In the genomic region with DNA sequence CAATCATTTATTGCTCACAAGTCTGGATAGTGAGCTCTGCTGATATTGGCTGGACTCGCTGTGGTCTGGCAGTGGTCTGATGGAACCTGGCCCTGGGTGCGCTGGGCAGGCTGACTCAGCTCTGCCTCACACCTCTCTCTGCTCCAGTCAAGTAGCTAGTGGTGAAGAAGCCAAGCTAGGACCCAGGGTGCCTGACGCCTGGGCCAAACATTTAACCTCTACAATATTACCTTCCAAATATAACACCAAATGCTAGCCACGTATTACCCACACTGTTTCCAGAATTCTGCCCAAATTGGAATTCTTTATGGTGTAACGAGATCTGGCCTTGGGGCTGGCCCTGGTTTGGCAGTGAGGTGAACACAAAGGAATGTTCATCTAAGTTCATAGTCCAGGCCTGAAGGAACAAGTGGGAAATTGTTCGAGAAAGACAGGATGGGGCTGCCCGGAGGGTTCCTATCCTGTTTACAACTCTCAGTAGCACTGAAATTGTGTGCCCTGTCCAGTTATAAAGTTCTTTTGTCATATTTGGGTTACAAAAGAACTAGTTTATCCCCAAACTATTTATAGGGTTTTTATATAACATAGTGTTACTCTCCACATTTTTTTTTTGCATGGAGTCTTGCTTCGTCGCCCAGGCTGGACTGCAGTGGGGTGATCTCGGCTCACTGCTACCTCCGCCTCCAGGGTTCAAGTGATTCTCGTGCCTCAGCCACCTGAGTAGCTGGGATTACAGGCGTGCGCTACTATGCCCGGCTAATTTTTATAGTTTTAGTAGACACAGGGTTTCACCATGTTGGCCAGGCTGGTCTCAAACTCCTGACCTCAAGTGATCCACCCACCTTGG, we compare ENCODE assay signal across 1 cellular context.
A peak's percentile ranks its signal among the peaks of the same experiment; 100 is the strongest.
TF ChIP-seq lines count a peak whose summit lies in the region.

No MANE protein-coding gene starts in this region.

TF ChIP-seq in HepG2, 621 proteins besides CTCF, POLR2A, EP300 and RAD21 (continues in another document):
- TF ChIP-seq ZNF550 (CRISPR knock-in tag; IDR thresholded peaks at IDR 0.05; ENCODE audit: borderline replicate concordance) (no peak), IRX3 (CRISPR knock-in tag; IDR thresholded peaks at IDR 0.05; ENCODE audit: borderline replicate concordance, low read depth) (no peak), TCF7L2 (IDR thresholded peaks at IDR 0.05; ENCODE audit: low read depth, low read length) (no peak), AGO2 (optimal IDR thresholded peaks at IDR 0.05; ENCODE audit: low read depth, low read length) (no peak), ZNF20 (CRISPR knock-in tag; IDR thresholded peaks at IDR 0.05) (no peak), ZNF354B (CRISPR knock-in tag; IDR thresholded peaks at IDR 0.05) (peak; percentile 46; the same call in 1 of the 2 replicates), NFKB2 (CRISPR knock-in tag; IDR thresholded peaks at IDR 0.05; ENCODE audit: borderline replicate concordance) (no peak), ZNF256 (CRISPR knock-in tag; conservative IDR thresholded peaks at IDR 0.05) (no peak), ZNF775 (CRISPR knock-in tag; IDR thresholded peaks at IDR 0.05; ENCODE audit: borderline replicate concordance) (no peak), RARG (CRISPR knock-in tag; IDR thresholded peaks at IDR 0.05; ENCODE audit: low read depth) (no peak), ZNF883 (CRISPR knock-in tag; IDR thresholded peaks at IDR 0.05; ENCODE audit: not compliant biosample characterization) (peak; percentile 66), ZNF713 (CRISPR knock-in tag; IDR thresholded peaks at IDR 0.05) (no peak), ZNF432 (CRISPR knock-in tag; IDR thresholded peaks at IDR 0.05; ENCODE audit: borderline replicate concordance) (no peak)
- TF ChIP-seq, protein P1, sequence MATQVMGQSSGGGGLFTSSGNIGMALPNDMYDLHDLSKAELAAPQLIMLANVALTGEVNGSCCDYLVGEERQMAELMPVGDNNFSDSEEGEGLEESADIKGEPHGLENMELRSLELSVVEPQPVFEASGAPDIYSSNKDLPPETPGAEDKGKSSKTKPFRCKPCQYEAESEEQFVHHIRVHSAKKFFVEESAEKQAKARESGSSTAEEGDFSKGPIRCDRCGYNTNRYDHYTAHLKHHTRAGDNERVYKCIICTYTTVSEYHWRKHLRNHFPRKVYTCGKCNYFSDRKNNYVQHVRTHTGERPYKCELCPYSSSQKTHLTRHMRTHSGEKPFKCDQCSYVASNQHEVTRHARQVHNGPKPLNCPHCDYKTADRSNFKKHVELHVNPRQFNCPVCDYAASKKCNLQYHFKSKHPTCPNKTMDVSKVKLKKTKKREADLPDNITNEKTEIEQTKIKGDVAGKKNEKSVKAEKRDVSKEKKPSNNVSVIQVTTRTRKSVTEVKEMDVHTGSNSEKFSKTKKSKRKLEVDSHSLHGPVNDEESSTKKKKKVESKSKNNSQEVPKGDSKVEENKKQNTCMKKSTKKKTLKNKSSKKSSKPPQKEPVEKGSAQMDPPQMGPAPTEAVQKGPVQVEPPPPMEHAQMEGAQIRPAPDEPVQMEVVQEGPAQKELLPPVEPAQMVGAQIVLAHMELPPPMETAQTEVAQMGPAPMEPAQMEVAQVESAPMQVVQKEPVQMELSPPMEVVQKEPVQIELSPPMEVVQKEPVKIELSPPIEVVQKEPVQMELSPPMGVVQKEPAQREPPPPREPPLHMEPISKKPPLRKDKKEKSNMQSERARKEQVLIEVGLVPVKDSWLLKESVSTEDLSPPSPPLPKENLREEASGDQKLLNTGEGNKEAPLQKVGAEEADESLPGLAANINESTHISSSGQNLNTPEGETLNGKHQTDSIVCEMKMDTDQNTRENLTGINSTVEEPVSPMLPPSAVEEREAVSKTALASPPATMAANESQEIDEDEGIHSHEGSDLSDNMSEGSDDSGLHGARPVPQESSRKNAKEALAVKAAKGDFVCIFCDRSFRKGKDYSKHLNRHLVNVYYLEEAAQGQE (IDR thresholded peaks at IDR 0.05; ENCODE audit: borderline replicate concordance in 1 of 2, low read depth in 1 of 2, low read length in 2 of 2): no peak
- TF ChIP-seq, protein P2, sequence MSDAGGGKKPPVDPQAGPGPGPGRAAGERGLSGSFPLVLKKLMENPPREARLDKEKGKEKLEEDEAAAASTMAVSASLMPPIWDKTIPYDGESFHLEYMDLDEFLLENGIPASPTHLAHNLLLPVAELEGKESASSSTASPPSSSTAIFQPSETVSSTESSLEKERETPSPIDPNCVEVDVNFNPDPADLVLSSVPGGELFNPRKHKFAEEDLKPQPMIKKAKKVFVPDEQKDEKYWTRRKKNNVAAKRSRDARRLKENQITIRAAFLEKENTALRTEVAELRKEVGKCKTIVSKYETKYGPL (CRISPR knock-in tag; IDR thresholded peaks at IDR 0.05): no peak
- TF ChIP-seq, protein P3, sequence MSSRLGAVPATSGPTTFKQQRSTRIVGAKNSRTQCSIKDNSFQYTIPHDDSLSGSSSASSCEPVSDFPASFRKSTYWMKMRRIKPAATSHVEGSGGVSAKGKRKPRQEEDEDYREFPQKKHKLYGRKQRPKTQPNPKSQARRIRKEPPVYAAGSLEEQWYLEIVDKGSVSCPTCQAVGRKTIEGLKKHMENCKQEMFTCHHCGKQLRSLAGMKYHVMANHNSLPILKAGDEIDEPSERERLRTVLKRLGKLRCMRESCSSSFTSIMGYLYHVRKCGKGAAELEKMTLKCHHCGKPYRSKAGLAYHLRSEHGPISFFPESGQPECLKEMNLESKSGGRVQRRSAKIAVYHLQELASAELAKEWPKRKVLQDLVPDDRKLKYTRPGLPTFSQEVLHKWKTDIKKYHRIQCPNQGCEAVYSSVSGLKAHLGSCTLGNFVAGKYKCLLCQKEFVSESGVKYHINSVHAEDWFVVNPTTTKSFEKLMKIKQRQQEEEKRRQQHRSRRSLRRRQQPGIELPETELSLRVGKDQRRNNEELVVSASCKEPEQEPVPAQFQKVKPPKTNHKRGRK (CRISPR knock-in tag; IDR thresholded peaks at IDR 0.05): no peak
- TF ChIP-seq, protein P4, sequence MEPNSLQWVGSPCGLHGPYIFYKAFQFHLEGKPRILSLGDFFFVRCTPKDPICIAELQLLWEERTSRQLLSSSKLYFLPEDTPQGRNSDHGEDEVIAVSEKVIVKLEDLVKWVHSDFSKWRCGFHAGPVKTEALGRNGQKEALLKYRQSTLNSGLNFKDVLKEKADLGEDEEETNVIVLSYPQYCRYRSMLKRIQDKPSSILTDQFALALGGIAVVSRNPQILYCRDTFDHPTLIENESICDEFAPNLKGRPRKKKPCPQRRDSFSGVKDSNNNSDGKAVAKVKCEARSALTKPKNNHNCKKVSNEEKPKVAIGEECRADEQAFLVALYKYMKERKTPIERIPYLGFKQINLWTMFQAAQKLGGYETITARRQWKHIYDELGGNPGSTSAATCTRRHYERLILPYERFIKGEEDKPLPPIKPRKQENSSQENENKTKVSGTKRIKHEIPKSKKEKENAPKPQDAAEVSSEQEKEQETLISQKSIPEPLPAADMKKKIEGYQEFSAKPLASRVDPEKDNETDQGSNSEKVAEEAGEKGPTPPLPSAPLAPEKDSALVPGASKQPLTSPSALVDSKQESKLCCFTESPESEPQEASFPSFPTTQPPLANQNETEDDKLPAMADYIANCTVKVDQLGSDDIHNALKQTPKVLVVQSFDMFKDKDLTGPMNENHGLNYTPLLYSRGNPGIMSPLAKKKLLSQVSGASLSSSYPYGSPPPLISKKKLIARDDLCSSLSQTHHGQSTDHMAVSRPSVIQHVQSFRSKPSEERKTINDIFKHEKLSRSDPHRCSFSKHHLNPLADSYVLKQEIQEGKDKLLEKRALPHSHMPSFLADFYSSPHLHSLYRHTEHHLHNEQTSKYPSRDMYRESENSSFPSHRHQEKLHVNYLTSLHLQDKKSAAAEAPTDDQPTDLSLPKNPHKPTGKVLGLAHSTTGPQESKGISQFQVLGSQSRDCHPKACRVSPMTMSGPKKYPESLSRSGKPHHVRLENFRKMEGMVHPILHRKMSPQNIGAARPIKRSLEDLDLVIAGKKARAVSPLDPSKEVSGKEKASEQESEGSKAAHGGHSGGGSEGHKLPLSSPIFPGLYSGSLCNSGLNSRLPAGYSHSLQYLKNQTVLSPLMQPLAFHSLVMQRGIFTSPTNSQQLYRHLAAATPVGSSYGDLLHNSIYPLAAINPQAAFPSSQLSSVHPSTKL (CRISPR knock-in tag; IDR thresholded peaks at IDR 0.05): peak; percentile 79
- TF ChIP-seq, protein P5, sequence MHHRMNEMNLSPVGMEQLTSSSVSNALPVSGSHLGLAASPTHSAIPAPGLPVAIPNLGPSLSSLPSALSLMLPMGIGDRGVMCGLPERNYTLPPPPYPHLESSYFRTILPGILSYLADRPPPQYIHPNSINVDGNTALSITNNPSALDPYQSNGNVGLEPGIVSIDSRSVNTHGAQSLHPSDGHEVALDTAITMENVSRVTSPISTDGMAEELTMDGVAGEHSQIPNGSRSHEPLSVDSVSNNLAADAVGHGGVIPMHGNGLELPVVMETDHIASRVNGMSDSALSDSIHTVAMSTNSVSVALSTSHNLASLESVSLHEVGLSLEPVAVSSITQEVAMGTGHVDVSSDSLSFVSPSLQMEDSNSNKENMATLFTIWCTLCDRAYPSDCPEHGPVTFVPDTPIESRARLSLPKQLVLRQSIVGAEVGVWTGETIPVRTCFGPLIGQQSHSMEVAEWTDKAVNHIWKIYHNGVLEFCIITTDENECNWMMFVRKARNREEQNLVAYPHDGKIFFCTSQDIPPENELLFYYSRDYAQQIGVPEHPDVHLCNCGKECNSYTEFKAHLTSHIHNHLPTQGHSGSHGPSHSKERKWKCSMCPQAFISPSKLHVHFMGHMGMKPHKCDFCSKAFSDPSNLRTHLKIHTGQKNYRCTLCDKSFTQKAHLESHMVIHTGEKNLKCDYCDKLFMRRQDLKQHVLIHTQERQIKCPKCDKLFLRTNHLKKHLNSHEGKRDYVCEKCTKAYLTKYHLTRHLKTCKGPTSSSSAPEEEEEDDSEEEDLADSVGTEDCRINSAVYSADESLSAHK (CRISPR knock-in tag; IDR thresholded peaks at IDR 0.05; ENCODE audit: borderline replicate concordance): no peak
- TF ChIP-seq, protein P6, sequence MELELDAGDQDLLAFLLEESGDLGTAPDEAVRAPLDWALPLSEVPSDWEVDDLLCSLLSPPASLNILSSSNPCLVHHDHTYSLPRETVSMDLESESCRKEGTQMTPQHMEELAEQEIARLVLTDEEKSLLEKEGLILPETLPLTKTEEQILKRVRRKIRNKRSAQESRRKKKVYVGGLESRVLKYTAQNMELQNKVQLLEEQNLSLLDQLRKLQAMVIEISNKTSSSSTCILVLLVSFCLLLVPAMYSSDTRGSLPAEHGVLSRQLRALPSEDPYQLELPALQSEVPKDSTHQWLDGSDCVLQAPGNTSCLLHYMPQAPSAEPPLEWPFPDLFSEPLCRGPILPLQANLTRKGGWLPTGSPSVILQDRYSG (CRISPR knock-in tag; IDR thresholded peaks at IDR 0.05): no peak
- TF ChIP-seq, protein P7, sequence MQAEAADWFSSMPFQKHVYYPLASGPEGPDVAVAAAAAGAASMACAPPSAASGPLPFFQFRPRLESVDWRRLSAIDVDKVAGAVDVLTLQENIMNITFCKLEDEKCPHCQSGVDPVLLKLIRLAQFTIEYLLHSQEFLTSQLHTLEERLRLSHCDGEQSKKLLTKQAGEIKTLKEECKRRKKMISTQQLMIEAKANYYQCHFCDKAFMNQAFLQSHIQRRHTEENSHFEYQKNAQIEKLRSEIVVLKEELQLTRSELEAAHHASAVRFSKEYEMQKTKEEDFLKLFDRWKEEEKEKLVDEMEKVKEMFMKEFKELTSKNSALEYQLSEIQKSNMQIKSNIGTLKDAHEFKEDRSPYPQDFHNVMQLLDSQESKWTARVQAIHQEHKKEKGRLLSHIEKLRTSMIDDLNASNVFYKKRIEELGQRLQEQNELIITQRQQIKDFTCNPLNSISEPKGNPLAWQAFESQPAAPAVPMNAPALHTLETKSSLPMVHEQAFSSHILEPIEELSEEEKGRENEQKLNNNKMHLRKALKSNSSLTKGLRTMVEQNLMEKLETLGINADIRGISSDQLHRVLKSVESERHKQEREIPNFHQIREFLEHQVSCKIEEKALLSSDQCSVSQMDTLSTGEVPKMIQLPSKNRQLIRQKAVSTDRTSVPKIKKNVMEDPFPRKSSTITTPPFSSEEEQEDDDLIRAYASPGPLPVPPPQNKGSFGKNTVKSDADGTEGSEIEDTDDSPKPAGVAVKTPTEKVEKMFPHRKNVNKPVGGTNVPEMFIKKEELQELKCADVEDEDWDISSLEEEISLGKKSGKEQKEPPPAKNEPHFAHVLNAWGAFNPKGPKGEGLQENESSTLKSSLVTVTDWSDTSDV (CRISPR knock-in tag; IDR thresholded peaks at IDR 0.05): no peak
- TF ChIP-seq, protein P8, sequence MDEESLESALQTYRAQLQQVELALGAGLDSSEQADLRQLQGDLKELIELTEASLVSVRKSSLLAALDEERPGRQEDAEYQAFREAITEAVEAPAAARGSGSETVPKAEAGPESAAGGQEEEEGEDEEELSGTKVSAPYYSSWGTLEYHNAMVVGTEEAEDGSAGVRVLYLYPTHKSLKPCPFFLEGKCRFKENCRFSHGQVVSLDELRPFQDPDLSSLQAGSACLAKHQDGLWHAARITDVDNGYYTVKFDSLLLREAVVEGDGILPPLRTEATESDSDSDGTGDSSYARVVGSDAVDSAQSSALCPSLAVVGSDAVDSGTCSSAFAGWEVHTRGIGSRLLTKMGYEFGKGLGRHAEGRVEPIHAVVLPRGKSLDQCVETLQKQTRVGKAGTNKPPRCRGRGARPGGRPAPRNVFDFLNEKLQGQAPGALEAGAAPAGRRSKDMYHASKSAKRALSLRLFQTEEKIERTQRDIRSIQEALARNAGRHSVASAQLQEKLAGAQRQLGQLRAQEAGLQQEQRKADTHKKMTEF (CRISPR knock-in tag; IDR thresholded peaks at IDR 0.05): peak; percentile 61
- TF ChIP-seq, protein P9, sequence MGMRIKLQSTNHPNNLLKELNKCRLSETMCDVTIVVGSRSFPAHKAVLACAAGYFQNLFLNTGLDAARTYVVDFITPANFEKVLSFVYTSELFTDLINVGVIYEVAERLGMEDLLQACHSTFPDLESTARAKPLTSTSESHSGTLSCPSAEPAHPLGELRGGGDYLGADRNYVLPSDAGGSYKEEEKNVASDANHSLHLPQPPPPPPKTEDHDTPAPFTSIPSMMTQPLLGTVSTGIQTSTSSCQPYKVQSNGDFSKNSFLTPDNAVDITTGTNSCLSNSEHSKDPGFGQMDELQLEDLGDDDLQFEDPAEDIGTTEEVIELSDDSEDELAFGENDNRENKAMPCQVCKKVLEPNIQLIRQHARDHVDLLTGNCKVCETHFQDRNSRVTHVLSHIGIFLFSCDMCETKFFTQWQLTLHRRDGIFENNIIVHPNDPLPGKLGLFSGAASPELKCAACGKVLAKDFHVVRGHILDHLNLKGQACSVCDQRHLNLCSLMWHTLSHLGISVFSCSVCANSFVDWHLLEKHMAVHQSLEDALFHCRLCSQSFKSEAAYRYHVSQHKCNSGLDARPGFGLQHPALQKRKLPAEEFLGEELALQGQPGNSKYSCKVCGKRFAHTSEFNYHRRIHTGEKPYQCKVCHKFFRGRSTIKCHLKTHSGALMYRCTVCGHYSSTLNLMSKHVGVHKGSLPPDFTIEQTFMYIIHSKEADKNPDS (CRISPR knock-in tag; IDR thresholded peaks at IDR 0.05): no peak
- TF ChIP-seq, protein P10, sequence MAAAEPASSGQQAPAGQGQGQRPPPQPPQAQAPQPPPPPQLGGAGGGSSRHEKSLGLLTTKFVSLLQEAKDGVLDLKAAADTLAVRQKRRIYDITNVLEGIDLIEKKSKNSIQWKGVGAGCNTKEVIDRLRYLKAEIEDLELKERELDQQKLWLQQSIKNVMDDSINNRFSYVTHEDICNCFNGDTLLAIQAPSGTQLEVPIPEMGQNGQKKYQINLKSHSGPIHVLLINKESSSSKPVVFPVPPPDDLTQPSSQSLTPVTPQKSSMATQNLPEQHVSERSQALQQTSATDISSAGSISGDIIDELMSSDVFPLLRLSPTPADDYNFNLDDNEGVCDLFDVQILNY (CRISPR knock-in tag; conservative IDR thresholded peaks at IDR 0.05): no peak
